17 cellular contexts compared by ENCODE assay signal in the genomic region with DNA sequence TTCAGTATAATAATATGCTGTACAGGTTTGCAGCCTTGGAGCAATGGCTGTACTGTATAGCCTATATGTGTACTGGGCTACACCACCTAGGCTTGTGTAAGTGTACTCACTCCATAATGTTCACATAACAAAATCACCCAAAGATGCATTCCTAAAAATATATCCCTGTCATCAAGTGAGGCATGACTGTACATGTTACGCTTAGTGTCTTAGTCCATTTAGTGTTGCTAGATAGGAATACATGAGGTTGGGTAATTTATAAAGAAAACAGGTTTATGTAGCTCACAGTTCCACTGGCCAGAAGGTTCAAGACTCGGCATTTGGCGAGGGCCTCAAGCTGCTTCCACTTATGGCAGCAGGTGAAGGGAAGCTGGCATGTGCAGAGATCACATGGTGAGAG. TPM values are rescaled to one million over a fixed set of nuclear protein-coding genes. Genes with fewer than 3 reads are reported as not detected.
DNase-seq lines count a peak whose midpoint lies in the region; ATAC-seq, FAIRE-seq and TF ChIP-seq lines count a peak whose summit lies in the region.
"Had no signal": no experiment of that assay in that cellular context is flagged by ENCODE, and none has a peak within 500 bp of the region (broad histone marks: within the 10 kb centered on the region; RNA-seq: fewer than 3 reads in every experiment).

No MANE protein-coding gene starts in this region.

- no peak overlapping the region for H3K4me3 Mint-ChIP-seq in WTC11
- H3K4me3 Mint-ChIP-seq in chondrocyte (ENCODE audit: unreplicated experiment), result no peak overlapping the region
- H3K4me3 Mint-ChIP-seq: CD8-positive, alpha-beta T cell; IgD-negative memory B cell had no signal

- FAIRE-seq in keratinocyte (lab: Jason Lieb, UNC), result peak; percentile 93
- FAIRE-seq: A549, H54 had no signal

- H3K36me3 Mint-ChIP-seq in WTC11, result no peaks in the 10 kb centered on the region
- H3K36me3 Mint-ChIP-seq in chondrocyte (ENCODE audit: low read depth), result peaks cover 19% of the 10 kb centered on the region
- H3K36me3 Mint-ChIP-seq: CD8-positive, alpha-beta T cell; IgD-negative memory B cell had no signal

- H3K79me2 ChIP-seq in keratinocyte (ENCODE audit: control insufficient read depth, insufficient read depth, low read length), result peaks cover 40% of the 10 kb centered on the region

- CTCF ChIA-PET in WTC11 (lab: Charles Lee), result no interaction called here

- no peak overlapping the region for H3K27ac Mint-ChIP-seq in WTC11
- peak overlapping the region; percentile 73 for H3K27ac Mint-ChIP-seq in chondrocyte (ENCODE audit: unreplicated experiment)
- H3K27ac Mint-ChIP-seq: CD8-positive, alpha-beta T cell; IgD-negative memory B cell had no signal

- H3K27me3 Mint-ChIP-seq in WTC11 (ENCODE audit: low read depth) (no peaks in the 10 kb centered on the region), chondrocyte (ENCODE audit: low read depth) (no peaks in the 10 kb centered on the region)

- H3K27me3 ChIP-seq in keratinocyte (ENCODE audit: control insufficient read depth, extremely low read depth, insufficient read depth, low read length), result no peaks in the 10 kb centered on the region
- H3K27me3 ChIP-seq in thyroid gland, result no peaks in the 10 kb centered on the region
- H3K27me3 ChIP-seq: BE2C had no signal

- no peaks in the 10 kb centered on the region for H3K9me3 ChIP-seq in keratinocyte (ENCODE audit: control insufficient read depth, low read depth, low read length)
- H3K9me3 ChIP-seq in thyroid gland, result no peaks in the 10 kb centered on the region
- H3K9me3 ChIP-seq: A549, BE2C had no signal

- POLR2A ChIA-PET in WTC11 (lab: Charles Lee), result no interaction called here

- H4K20me1 ChIP-seq in keratinocyte (ENCODE audit: control insufficient read depth, extremely low read depth, insufficient read depth, low read length), result no peaks in the 10 kb centered on the region

- dilution Hi-C loops in keratinocyte (cut with MboI; ENCODE audit: extremely low pct_ligation_motif_present, low sequenced_read_pairs), result no loop called here

- H3K36me3 ChIP-seq in keratinocyte (ENCODE audit: control insufficient read depth in 2 of 2, extremely low read depth in 1 of 2, insufficient read depth in 2 of 2, low read length in 2 of 2), result peaks cover 0 to 4% of the 10 kb centered on the region in 2 experiments
- no peaks in the 10 kb centered on the region for H3K36me3 ChIP-seq in thyroid gland
- H3K36me3 ChIP-seq: BE2C had no signal

- H3K9me1 ChIP-seq in keratinocyte (ENCODE audit: control insufficient read depth, extremely low read depth, insufficient read depth, low read length), result no peaks in the 10 kb centered on the region

- no peak overlapping the region for H3K9ac ChIP-seq in keratinocyte (ENCODE audit: control insufficient read depth, extremely low read depth, insufficient read depth, low read length)
- H3K9ac ChIP-seq: GM23248 had no signal

- DNase-seq in WTC11 (ENCODE audit: low spot score) (no peak), chondrocyte (ENCODE audit: low spot score) (no peak), keratinocyte (ENCODE audit: low read depth, low spot score) (no peak), anterior cingulate cortex (lab: John Stamatoyannopoulos, UW) (no peak), thyroid gland (no peak)
- DNase-seq: BE2C; CD8-positive, alpha-beta T cell; COR-L47; DND-41; GDM1; GM23248 had no signal

- ATAC-seq in WTC11, result no peak
- ATAC-seq in HG03460 (IDR thresholded peaks at IDR 0.05; ENCODE audit: unreplicated experiment), result no peak
- ATAC-seq: A549; CD8-positive, alpha-beta T cell; HCT116 had no signal

- H3K4me1 Mint-ChIP-seq in WTC11 (peaks cover 11% of the 10 kb centered on the region), chondrocyte (ENCODE audit: low read depth) (peaks cover 74% of the 10 kb centered on the region)
- H3K4me1 Mint-ChIP-seq: IgD-negative memory B cell had no signal

- no peak overlapping the region for H3K4me2 ChIP-seq in keratinocyte (ENCODE audit: control insufficient read depth, extremely low read depth, insufficient read depth, low read depth, low read length)
- H3K4me2 ChIP-seq: A549 had no signal

- intact Hi-C loops in thyroid gland (cut with DNase I), result no loop called here

- H3K9me3 Mint-ChIP-seq in WTC11 (no peaks in the 10 kb centered on the region), chondrocyte (ENCODE audit: low read depth) (no peaks in the 10 kb centered on the region)
- H3K9me3 Mint-ChIP-seq: CD8-positive, alpha-beta T cell; IgD-negative memory B cell had no signal

- no peak for TF ChIP-seq POLR2A in thyroid gland (IDR thresholded peaks at IDR 0.05)

- H3K4me3 ChIP-seq in keratinocyte (ENCODE audit: control insufficient read depth in 2 of 3, extremely low read depth in 1 of 3, insufficient read depth in 2 of 3, low read depth in 1 of 3, low read length in 3 of 3), result no peak overlapping the region
- H3K4me3 ChIP-seq in thyroid gland (replicated peaks in 1 of 3), result no peak overlapping the region
- H3K4me3 ChIP-seq: A549, GM23248 had no signal

- WGBS in thyroid gland, 2 donors, result 89 to 95% methylated on average over 3 of the region's 3 CpGs

- peaks cover 9% of the 10 kb centered on the region for H3K4me1 ChIP-seq in keratinocyte (ENCODE audit: control insufficient read depth, extremely low read depth, insufficient read depth, low read length)
- no peaks in the 10 kb centered on the region for H3K4me1 ChIP-seq in thyroid gland
- H3K4me1 ChIP-seq: A549, BE2C had no signal

- no peak for TF ChIP-seq CTCF in WTC11 (IDR thresholded peaks at IDR 0.05)
- no peak for TF ChIP-seq CTCF in chondrocyte (IDR thresholded peaks at IDR 0.05)
- no peak for TF ChIP-seq CTCF in keratinocyte (optimal IDR thresholded peaks at IDR 0.05 in 1 of 3, IDR thresholded peaks at IDR 0.05 in 1 of 3, conservative IDR thresholded peaks at IDR 0.05 in 1 of 3; ENCODE audit: extremely low read depth in 1 of 3, insufficient read depth in 2 of 3, low read length in 3 of 3)
- TF ChIP-seq CTCF in thyroid gland (IDR thresholded peaks at IDR 0.05), result no peak

- no peak overlapping the region for H2AFZ ChIP-seq in keratinocyte (ENCODE audit: control insufficient read depth, low read length)
- H2AFZ ChIP-seq: GM23248 had no signal

- H3K27ac ChIP-seq in keratinocyte (ENCODE audit: control insufficient read depth, insufficient read depth, low read length) (peak overlapping the region; percentile 19), thyroid gland (no peak overlapping the region)
- H3K27ac ChIP-seq: A549, C4-2B, GM23248 had no signal

TF ChIP-seq in WTC11, 78 proteins besides CTCF, POLR2A, EP300 and RAD21:
- no peak for TF ChIP-seq ELF4 (CRISPR knock-in tag; IDR thresholded peaks at IDR 0.05; ENCODE audit: low read depth)
- TF ChIP-seq, protein P1, sequence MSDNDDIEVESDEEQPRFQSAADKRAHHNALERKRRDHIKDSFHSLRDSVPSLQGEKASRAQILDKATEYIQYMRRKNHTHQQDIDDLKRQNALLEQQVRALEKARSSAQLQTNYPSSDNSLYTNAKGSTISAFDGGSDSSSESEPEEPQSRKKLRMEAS (CRISPR knock-in tag; IDR thresholded peaks at IDR 0.05), result 0 out of 2 replicates have a peak, but pooled peaks have one; percentile 29
- no peak for TF ChIP-seq ZNF396 (CRISPR knock-in tag; IDR thresholded peaks at IDR 0.05; ENCODE audit: borderline replicate concordance)
- no peak for TF ChIP-seq ZNF423 (CRISPR knock-in tag; IDR thresholded peaks at IDR 0.05)
- TF ChIP-seq PRRX2 (CRISPR knock-in tag; IDR thresholded peaks at IDR 0.05), result no peak
- TF ChIP-seq JAZF1 (CRISPR knock-in tag; IDR thresholded peaks at IDR 0.05), result no peak
- TF ChIP-seq, protein P2, sequence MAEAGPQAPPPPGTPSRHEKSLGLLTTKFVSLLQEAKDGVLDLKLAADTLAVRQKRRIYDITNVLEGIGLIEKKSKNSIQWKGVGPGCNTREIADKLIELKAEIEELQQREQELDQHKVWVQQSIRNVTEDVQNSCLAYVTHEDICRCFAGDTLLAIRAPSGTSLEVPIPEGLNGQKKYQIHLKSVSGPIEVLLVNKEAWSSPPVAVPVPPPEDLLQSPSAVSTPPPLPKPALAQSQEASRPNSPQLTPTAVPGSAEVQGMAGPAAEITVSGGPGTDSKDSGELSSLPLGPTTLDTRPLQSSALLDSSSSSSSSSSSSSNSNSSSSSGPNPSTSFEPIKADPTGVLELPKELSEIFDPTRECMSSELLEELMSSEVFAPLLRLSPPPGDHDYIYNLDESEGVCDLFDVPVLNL (CRISPR knock-in tag; IDR thresholded peaks at IDR 0.05; ENCODE audit: borderline replicate concordance, low read depth), result no peak
TF ChIP-seq in WTC11: peak in this region for 1.

RNA-seq across cellular contexts. Expression of a gene that starts 31.4 kb away (rescaled TPM):
- total RNA-seq in WTC11 (2021) (2.6 to 3.7 TPM (median 2.8 TPM) in 3 replicates), chondrocyte (58.6 to 137 TPM (median 137 TPM) in 3 replicates), thyroid gland (10 to 100 TPM; 19.4 to 28.7 (median 21.8) TPM)
- polyA plus RNA-seq in keratinocyte, result 10.1 to 29.9 TPM (median 12.6 TPM) in 3 replicates
- 6.9 TPM for polyA plus RNA-seq in keratinocyte (2011; ENCODE audit: low read depth)
- 11.0 and 11.8 TPM in 2 replicates for polyA plus RNA-seq in keratinocyte (2011; cell fraction: cytosol; rRNA removed)
- 29.0 TPM in 2 replicates for polyA plus RNA-seq in keratinocyte (2011; cell fraction: nucleus; rRNA removed)
- 9.4 and 11.9 TPM in 2 replicates for polyA plus RNA-seq in keratinocyte (2012; ENCODE audit: low replicate concordance)
- 52.0 to 245 TPM (median 102 TPM) in 3 replicates for polyA minus RNA-seq in keratinocyte
- 75.4 TPM for polyA minus RNA-seq in keratinocyte (2011; cell fraction: cytosol; rRNA and poly(A)+ RNA removed)
- 104 and 146 TPM in 2 replicates for polyA minus RNA-seq in keratinocyte (2011; cell fraction: nucleus; rRNA and poly(A)+ RNA removed)
- polyA plus RNA-seq: IgD-negative memory B cell had no signal
